8 cellular contexts compared by ENCODE assay signal in genomic region chr5:106094128-106094726, GRCh38.
A peak's percentile ranks its signal among the peaks of the same experiment; 100 is the strongest.
DNase-seq lines count a peak whose midpoint lies in the region; ATAC-seq and TF ChIP-seq lines count a peak whose summit lies in the region.

No MANE protein-coding gene starts in this region.

- H3K9me3 Mint-ChIP-seq in stimulated activated naive CD8-positive, alpha-beta T cell treated with anti-CD3 and anti-CD28 coated beads, Interleukin-15, amount 100 ng/mL, for 72 hours: peaks cover 0 to 14% of the 10 kb centered on the region in 2 donors

- CTCF ChIA-PET in HEK293T (lab: Yijun Ruan, JAX): no interaction called here

- no peak overlapping the region for H3K27ac Mint-ChIP-seq in stimulated activated naive CD8-positive, alpha-beta T cell treated with anti-CD3 and anti-CD28 coated beads, Interleukin-15, amount 100 ng/mL, for 72 hours

- ATAC-seq in stimulated activated naive CD8-positive, alpha-beta T cell treated with anti-CD3 and anti-CD28 coated beads, Interleukin-15, amount 100 ng/mL, for 72 hours: no peak

- POLR2A ChIA-PET in HEK293T (lab: Yijun Ruan, JAX): no interaction called here

- no peaks in the 10 kb centered on the region for H3K4me1 Mint-ChIP-seq in stimulated activated naive CD8-positive, alpha-beta T cell treated with anti-CD3 and anti-CD28 coated beads, Interleukin-15, amount 100 ng/mL, for 72 hours

- no peak overlapping the region for H3K4me3 Mint-ChIP-seq in stimulated activated naive CD8-positive, alpha-beta T cell treated with anti-CD3 and anti-CD28 coated beads, Interleukin-15, amount 100 ng/mL, for 72 hours

- peak; percentile 74 for DNase-seq in HT1080 (ENCODE audit: low read depth)
- DNase-seq in NCI-H345 treated with DMSO at 0.1 percent for 48 hours (lab: John Stamatoyannopoulos, UW; ENCODE audit: unreplicated experiment): peak; percentile 91
- peak; percentile 13 to 96 for DNase-seq in T47D (ENCODE audit: low read depth in 1 of 2, low spot score in 1 of 2)
- peak; percentile 3 for DNase-seq in pulmonary artery endothelial cell (ENCODE audit: low read depth, low spot score)
- DNase-seq in stimulated activated naive CD8-positive, alpha-beta T cell treated with anti-CD3 and anti-CD28 coated beads, Interleukin-15, amount 100 ng/mL, for 72 hours: no peak
- DNase-seq in HEK293T (ENCODE audit: extremely low spot score): no peak
- DNase-seq in putamen (ENCODE audit: low spot score): no peak
- no peak for DNase-seq in activated gamma-delta T cell (lab: John Stamatoyannopoulos, UW)

- in situ Hi-C loops in T47D (cut with HindIII; ENCODE audit: low pct_unique_long_range_greater_than_20kb, low sequenced_read_pairs): no loop called here

- no peaks in the 10 kb centered on the region for H3K27me3 Mint-ChIP-seq in stimulated activated naive CD8-positive, alpha-beta T cell treated with anti-CD3 and anti-CD28 coated beads, Interleukin-15, amount 100 ng/mL, for 72 hours

TF ChIP-seq in HEK293T, 16 proteins besides CTCF, POLR2A, EP300 and RAD21:
- TF ChIP-seq FOXM1 (IDR thresholded peaks at IDR 0.05; ENCODE audit: borderline replicate concordance) (no peak), L3MBTL2 (conservative IDR thresholded peaks at IDR 0.05) (no peak), SP1 (IDR thresholded peaks at IDR 0.05) (no peak), LEF1 (IDR thresholded peaks at IDR 0.05; ENCODE audit: borderline replicate concordance) (no peak), ARNT (IDR thresholded peaks at IDR 0.05) (no peak), ZNF384 (IDR thresholded peaks at IDR 0.05) (no peak), NFRKB (IDR thresholded peaks at IDR 0.05) (no peak), HDGF (IDR thresholded peaks at IDR 0.05; ENCODE audit: borderline replicate concordance) (no peak)

Comparison
In these comparisons a context has a peak if more than half of its experiments do, and no peak if none do; other contexts are left out.
1. DNase-seq: peak in HT1080 (single experiment), NCI-H345 treated with DMSO at 0.1 percent for 48 hours (single experiment), T47D (2 of 2) and pulmonary artery endothelial cell (single experiment); none in stimulated activated naive CD8-positive, alpha-beta T cell treated with anti-CD3 and anti-CD28 coated beads, Interleukin-15, amount 100 ng/mL, for 72 hours (0 of 2), HEK293T (single experiment), putamen (single experiment) and activated gamma-delta T cell (single experiment).